Comparison of ENCODE assay signal across 19 cellular contexts in the genomic region with DNA sequence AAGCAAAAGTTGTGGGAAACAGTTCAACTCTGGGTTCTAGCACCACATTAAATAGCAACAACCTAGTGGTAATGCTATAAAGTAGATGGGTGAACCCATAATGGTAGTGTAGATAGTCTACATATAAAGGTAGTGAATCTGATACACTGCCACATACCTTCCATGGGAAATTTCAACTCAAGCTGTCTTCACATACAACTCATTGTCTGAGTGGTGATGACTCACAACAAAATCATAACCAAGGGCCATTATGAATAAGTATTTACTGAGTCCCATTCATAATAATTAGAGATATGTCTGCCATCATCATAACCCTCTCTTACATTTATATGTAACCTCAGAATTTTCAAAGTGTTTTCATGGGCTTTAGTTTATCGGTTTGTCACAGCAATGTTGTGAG. TPM values are rescaled to one million over a fixed set of nuclear protein-coding genes. Genes with fewer than 3 reads are reported as not detected.
DNase-seq lines count a peak whose midpoint lies in the region; ATAC-seq and TF ChIP-seq lines count a peak whose summit lies in the region.
"Had no signal": no experiment of that assay in that cellular context is flagged by ENCODE, and none has a peak within 500 bp of the region (broad histone marks: within the 10 kb centered on the region; RNA-seq: fewer than 3 reads in every experiment).

No MANE protein-coding gene starts in this region.

- peak; percentile 76 for ATAC-seq in HG03354 (IDR thresholded peaks at IDR 0.05; ENCODE audit: poor library complexity, severe bottlenecking, unreplicated experiment)
- ATAC-seq in stimulated activated naive B cell treated with anti-CD40 and anti-IgM and Interleukin-4, amounts not matched to agents 10 μg/mL and 1 μg/mL and 100 μg/mL, for 72 hours (replicated peaks): peak; percentile 55 to 57
- ATAC-seq: effector memory CD8-positive, alpha-beta T cell; lower lobe of right lung had no signal

- H3K9me3 ChIP-seq in hepatocyte (ENCODE audit: low read depth): no peaks in the 10 kb centered on the region
- H3K9me3 ChIP-seq: lower lobe of right lung, SJSA1, upper lobe of left lung had no signal

- peak overlapping the region; percentile 99 for H3K27ac Mint-ChIP-seq in activated T-cell treated with anti-CD3 and anti-CD28 coated beads, Interleukin-2, amount 50 U/mL, for 24 hours
- H3K27ac Mint-ChIP-seq in stimulated activated naive B cell treated with anti-CD40 and anti-IgM and Interleukin-4, amounts not matched to agents 10 μg/mL and 1 μg/mL and 100 μg/mL, for 72 hours: no peak overlapping the region
- H3K27ac Mint-ChIP-seq: effector memory CD8-positive, alpha-beta T cell had no signal

- no peaks in the 10 kb centered on the region for H3K9me2 ChIP-seq in hepatocyte (replicated peaks; ENCODE audit: insufficient read depth)

- H3K27me3 ChIP-seq in hepatocyte: no peaks in the 10 kb centered on the region
- H3K27me3 ChIP-seq: SJSA1, upper lobe of left lung had no signal

- no peaks in the 10 kb centered on the region for H3K4me1 ChIP-seq in hepatocyte (ENCODE audit: insufficient read depth)
- H3K4me1 ChIP-seq: lower lobe of right lung, SJSA1, upper lobe of left lung had no signal

- H3K9me3 Mint-ChIP-seq in activated T-cell treated with anti-CD3 and anti-CD28 coated beads, Interleukin-2, amount 50 U/mL, for 24 hours: no peaks in the 10 kb centered on the region
- H3K9me3 Mint-ChIP-seq in stimulated activated naive B cell treated with anti-CD40 and anti-IgM and Interleukin-4, amounts not matched to agents 10 μg/mL and 1 μg/mL and 100 μg/mL, for 72 hours: no peaks in the 10 kb centered on the region
- H3K9me3 Mint-ChIP-seq: effector memory CD8-positive, alpha-beta T cell had no signal

- no peak overlapping the region for H2AFZ ChIP-seq in hepatocyte

- peak overlapping the region; percentile 45 for H3K4me3 Mint-ChIP-seq in activated T-cell treated with anti-CD3 and anti-CD28 coated beads, Interleukin-2, amount 50 U/mL, for 24 hours
- no peak overlapping the region for H3K4me3 Mint-ChIP-seq in stimulated activated naive B cell treated with anti-CD40 and anti-IgM and Interleukin-4, amounts not matched to agents 10 μg/mL and 1 μg/mL and 100 μg/mL, for 72 hours
- H3K4me3 Mint-ChIP-seq: effector memory CD8-positive, alpha-beta T cell had no signal

- no peaks in the 10 kb centered on the region for H3K36me3 Mint-ChIP-seq in activated T-cell treated with anti-CD3 and anti-CD28 coated beads, Interleukin-2, amount 50 U/mL, for 24 hours (ENCODE audit: low read depth)
- no peaks in the 10 kb centered on the region for H3K36me3 Mint-ChIP-seq in stimulated activated naive B cell treated with anti-CD40 and anti-IgM and Interleukin-4, amounts not matched to agents 10 μg/mL and 1 μg/mL and 100 μg/mL, for 72 hours

- H3K4me3 ChIP-seq in hepatocyte: no peak overlapping the region
- H3K4me3 ChIP-seq: lower lobe of right lung, SJSA1, upper lobe of left lung had no signal

- DNase-seq in activated T-cell treated with anti-CD3 and anti-CD28 coated beads, Interleukin-2, amount 50 U/mL, for 24 hours: no peak
- DNase-seq in activated T-cell treated with anti-CD3 and anti-CD28 coated beads, Interleukin-2, amount 50 U/mL, for 48 hours: no peak
- DNase-seq in astrocyte of the hippocampus (ENCODE audit: low read depth, low spot score) (peak; percentile 9), NCI-H2227 (lab: John Stamatoyannopoulos, UW; ENCODE audit: unreplicated experiment) (no peak), hepatocyte (ENCODE audit: low spot score) (no peak), COLO668 (lab: John Stamatoyannopoulos, UW; ENCODE audit: unreplicated experiment) (no peak)
- DNase-seq in stimulated activated naive B cell treated with anti-CD40 and anti-IgM and Interleukin-4, amounts not matched to agents 10 μg/mL and 1 μg/mL and 100 μg/mL, for 72 hours: no peak
- DNase-seq: ACHN; activated CD4-positive, alpha-beta T cell treated with anti-CD3 and anti-CD28 coated beads for 4 hours; DMS 273 treated with DMSO at 0.1 percent for 48 hours; effector memory CD8-positive, alpha-beta T cell; hippocampal formation; lower lobe of right lung; NCI-H1092 treated with DMSO at 0.1 percent for 48 hours; NCI-H69; small intestine; upper lobe of left lung had no signal

- H3K4me2 ChIP-seq in hepatocyte: no peak overlapping the region

- H3K27me3 Mint-ChIP-seq in activated T-cell treated with anti-CD3 and anti-CD28 coated beads, Interleukin-2, amount 50 U/mL, for 24 hours: no peaks in the 10 kb centered on the region
- no peaks in the 10 kb centered on the region for H3K27me3 Mint-ChIP-seq in stimulated activated naive B cell treated with anti-CD40 and anti-IgM and Interleukin-4, amounts not matched to agents 10 μg/mL and 1 μg/mL and 100 μg/mL, for 72 hours

- H3K79me2 ChIP-seq in hepatocyte: no peaks in the 10 kb centered on the region

- H3K36me3 ChIP-seq in hepatocyte (replicated peaks; ENCODE audit: insufficient read depth, low read depth): no peaks in the 10 kb centered on the region
- H3K36me3 ChIP-seq: lower lobe of right lung, SJSA1, upper lobe of left lung had no signal

- no peaks in the 10 kb centered on the region for H4K20me1 ChIP-seq in hepatocyte (ENCODE audit: insufficient read depth, poor library complexity, severe bottlenecking)

- H3K27ac ChIP-seq in hepatocyte: no peak overlapping the region
- H3K27ac ChIP-seq: lower lobe of right lung, SJSA1, upper lobe of left lung had no signal

- no peak for TF ChIP-seq CTCF in hepatocyte (IDR thresholded peaks at IDR 0.05; ENCODE audit: poor library complexity)

- H3K4me1 Mint-ChIP-seq in activated T-cell treated with anti-CD3 and anti-CD28 coated beads, Interleukin-2, amount 50 U/mL, for 24 hours (ENCODE audit: low read depth): peaks cover 58% of the 10 kb centered on the region
- H3K4me1 Mint-ChIP-seq in stimulated activated naive B cell treated with anti-CD40 and anti-IgM and Interleukin-4, amounts not matched to agents 10 μg/mL and 1 μg/mL and 100 μg/mL, for 72 hours: no peaks in the 10 kb centered on the region

- WGBS in hepatocyte (ENCODE audit: low lambda C conversion rate, missing lambda C conversion rate): 86% methylated on average over 1 of the region's 1 CpG

RNA-seq across cellular contexts. Expression of a gene that starts 34.8 kb away (rescaled TPM):
- 13.0 and 18.0 TPM in 2 replicates for total RNA-seq in hepatocyte
- polyA plus RNA-seq in hepatocyte: 3.2 and 5.0 TPM in 2 replicates
